Comparison of ENCODE assay signal across 36 cellular contexts in the genomic region with DNA sequence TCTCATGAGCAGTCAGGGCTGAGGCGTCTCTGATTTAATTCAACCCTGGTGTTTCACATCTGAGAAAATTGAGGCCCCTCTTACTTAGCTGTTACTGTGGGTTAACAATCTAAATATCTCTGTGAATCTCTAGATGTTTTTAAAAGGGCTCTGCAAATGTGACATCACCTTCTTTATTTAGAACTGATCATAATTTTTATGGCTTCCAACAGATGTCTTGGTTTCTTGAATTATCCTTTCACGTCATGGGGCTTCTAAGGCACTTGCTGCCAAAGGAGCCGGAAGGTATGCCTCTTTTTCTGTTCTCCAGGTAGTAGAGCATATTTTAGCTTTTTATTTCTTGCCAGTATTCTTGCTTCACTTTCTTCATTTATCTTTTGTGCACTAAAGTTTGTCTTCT.
"Had no signal": no experiment of that assay in that cellular context is flagged by ENCODE, and none has a peak within 500 bp of the region (broad histone marks: within the 10 kb centered on the region; RNA-seq: fewer than 3 reads in every experiment).

No MANE protein-coding gene starts in this region.

- H3K4me3 Mint-ChIP-seq: activated B cell treated with CpG ODN at 0.5 μM for 24 hours; activated CD8-positive, alpha-beta T cell treated with anti-CD3 and anti-CD28 coated beads for 36 hours; activated naive CD4-positive, alpha-beta T cell treated with anti-CD3 and anti-CD28 coated beads for 36 hours; activated naive CD4-positive, alpha-beta T cell treated with anti-CD3 and anti-CD28 coated beads, Interleukin-2, amount 50 U/mL, for 24 hours; activated naive CD8-positive, alpha-beta T cell treated with anti-CD3 and anti-CD28 coated beads for 36 hours; activated naive CD8-positive, alpha-beta T cell treated with anti-CD3 and anti-CD28 coated beads, Interleukin-2, amount 50 U/mL, for 24 hours; activated T-helper 1 cell treated with anti-CD3 and anti-CD28 coated beads, Interleukin-12 subunit alpha, Interleukin-12 subunit beta, Interleukin-2, Interleukin-4 antibody, amounts not matched to agents 30 ng/mL and 10 ng/mL and 1 ng/mL, durations not matched to agents 14 hours and 24 hours and 36 hours; effector memory CD8-positive, alpha-beta T cell; T-helper 17 cell; T-helper 2 cell treated with Interferon-gamma antibody and Interleukin-4, amounts not matched to agents 5 μg/mL and 100 μg/mL, for 36 hours had no signal

- ATAC-seq: activated CD4-positive, CD25-positive, alpha-beta regulatory T cell treated with anti-CD3 and anti-CD28 coated beads, Interleukin-2, amount 50 U/mL, for 24 hours; activated CD8-positive, alpha-beta T cell treated with anti-CD3 and anti-CD28 coated beads for 36 hours; activated naive CD8-positive, alpha-beta T cell treated with anti-CD3 and anti-CD28 coated beads, Interleukin-2, amount 50 U/mL, for 24 hours; body of pancreas; effector memory CD8-positive, alpha-beta T cell; foreskin keratinocyte; gastrocnemius medialis; heart left ventricle; T-helper 17 cell had no signal

- H3K36me3 ChIP-seq: adrenal gland, esophagus squamous epithelium, gastrocnemius medialis, heart left ventricle, WERI-Rb-1 had no signal

- H3K4me1 ChIP-seq: adrenal gland, body of pancreas, esophagus squamous epithelium, foreskin keratinocyte, heart left ventricle had no signal

- H3K9me3 ChIP-seq: body of pancreas, esophagus squamous epithelium, gastrocnemius medialis, heart left ventricle had no signal

- H3K27ac ChIP-seq: adrenal gland, body of pancreas, epithelial cell of prostate, esophagus squamous epithelium, foreskin keratinocyte, gastrocnemius medialis, heart left ventricle, WERI-Rb-1 had no signal

- H3K27ac Mint-ChIP-seq: activated B cell treated with CpG ODN at 0.5 μM for 24 hours; activated CD8-positive, alpha-beta T cell treated with anti-CD3 and anti-CD28 coated beads for 36 hours; activated naive CD4-positive, alpha-beta T cell treated with anti-CD3 and anti-CD28 coated beads for 36 hours; activated naive CD4-positive, alpha-beta T cell treated with anti-CD3 and anti-CD28 coated beads, Interleukin-2, amount 50 U/mL, for 24 hours; activated naive CD8-positive, alpha-beta T cell treated with anti-CD3 and anti-CD28 coated beads for 36 hours; activated naive CD8-positive, alpha-beta T cell treated with anti-CD3 and anti-CD28 coated beads, Interleukin-2, amount 50 U/mL, for 24 hours; activated T-helper 1 cell treated with anti-CD3 and anti-CD28 coated beads, Interleukin-12 subunit alpha, Interleukin-12 subunit beta, Interleukin-2, Interleukin-4 antibody, amounts not matched to agents 30 ng/mL and 10 ng/mL and 1 ng/mL, durations not matched to agents 14 hours and 24 hours and 36 hours; activated T-helper 2 cell treated with anti-CD3 and anti-CD28 coated beads, Interferon-gamma antibody, Interleukin-2, Interleukin-4, amounts not matched to agents 10 μg/mL and 5 μg/mL and 100 μg/mL, durations not matched to agents 14 hours and 24 hours and 36 hours; effector memory CD8-positive, alpha-beta T cell; T-helper 17 cell; T-helper 2 cell treated with Interferon-gamma antibody and Interleukin-4, amounts not matched to agents 5 μg/mL and 100 μg/mL, for 36 hours had no signal

- DNase-seq: activated B cell treated with CpG ODN at 0.5 μM for 24 hours; activated CD4-positive, alpha-beta T cell treated with anti-CD3 and anti-CD28 coated beads for 48 hours; activated CD4-positive, alpha-beta T cell treated with anti-CD3 and anti-CD28 coated beads, Interleukin-2, amount 50 U/mL, for 1 hour; activated CD4-positive, alpha-beta T cell treated with anti-CD3 and anti-CD28 coated beads, Interleukin-2, amount 50 U/mL, for 48 hours; activated CD8-positive, alpha-beta memory T cell treated with anti-CD3 and anti-CD28 coated beads for 24 hours; activated CD8-positive, alpha-beta T cell treated with anti-CD3 and anti-CD28 coated beads for 36 hours; activated effector memory CD4-positive, alpha-beta T cell treated with anti-CD3 and anti-CD28 coated beads, Interleukin-2, amount 50 U/mL, for 16 hours; activated naive CD4-positive, alpha-beta T cell treated with anti-CD3 and anti-CD28 coated beads for 36 hours; activated naive CD8-positive, alpha-beta T cell treated with anti-CD3 and anti-CD28 coated beads for 36 hours; activated naive CD8-positive, alpha-beta T cell treated with anti-CD3 and anti-CD28 coated beads, Interleukin-2, amount 50 U/mL, for 24 hours; activated T-cell treated with anti-CD3 and anti-CD28 coated beads, Interleukin-2, amount 50 U/mL, for 1 hour; activated T-cell treated with anti-CD3 and anti-CD28 coated beads, Interleukin-2, amount 50 U/mL, for 48 hours; adrenal gland; amygdala; aorta; body of pancreas; caudate nucleus; cortex of kidney; dermis blood vessel endothelial cell; effector CD4-positive, alpha-beta T cell; effector memory CD8-positive, alpha-beta T cell; esophagus squamous epithelium; foreskin keratinocyte; gastrocnemius medialis; glutamatergic neuron; heart left ventricle; T-helper 1 cell; T-helper 17 cell; T1000; WERI-Rb-1 had no signal

- H3K9me3 Mint-ChIP-seq: activated B cell treated with CpG ODN at 0.5 μM for 24 hours; activated CD8-positive, alpha-beta T cell treated with anti-CD3 and anti-CD28 coated beads for 36 hours; activated naive CD4-positive, alpha-beta T cell treated with anti-CD3 and anti-CD28 coated beads for 36 hours; activated naive CD4-positive, alpha-beta T cell treated with anti-CD3 and anti-CD28 coated beads, Interleukin-2, amount 50 U/mL, for 24 hours; activated naive CD8-positive, alpha-beta T cell treated with anti-CD3 and anti-CD28 coated beads for 36 hours; activated naive CD8-positive, alpha-beta T cell treated with anti-CD3 and anti-CD28 coated beads, Interleukin-2, amount 50 U/mL, for 24 hours; activated T-helper 1 cell treated with anti-CD3 and anti-CD28 coated beads, Interleukin-12 subunit alpha, Interleukin-12 subunit beta, Interleukin-2, Interleukin-4 antibody, amounts not matched to agents 30 ng/mL and 10 ng/mL and 1 ng/mL, durations not matched to agents 14 hours and 24 hours and 36 hours; activated T-helper 2 cell treated with anti-CD3 and anti-CD28 coated beads, Interferon-gamma antibody, Interleukin-2, Interleukin-4, amounts not matched to agents 10 μg/mL and 5 μg/mL and 100 μg/mL, durations not matched to agents 14 hours and 24 hours and 36 hours; effector memory CD8-positive, alpha-beta T cell; T-helper 2 cell treated with Interferon-gamma antibody and Interleukin-4, amounts not matched to agents 5 μg/mL and 100 μg/mL, for 36 hours had no signal

- H3K27me3 ChIP-seq: adrenal gland, body of pancreas, esophagus squamous epithelium, foreskin keratinocyte, gastrocnemius medialis, heart left ventricle had no signal

- H3K4me3 ChIP-seq: adrenal gland, body of pancreas, esophagus squamous epithelium, gastrocnemius medialis, heart left ventricle had no signal

- H3K4me1 Mint-ChIP-seq: activated B cell treated with CpG ODN at 0.5 μM for 24 hours; activated naive CD4-positive, alpha-beta T cell treated with anti-CD3 and anti-CD28 coated beads, Interleukin-2, amount 50 U/mL, for 24 hours; activated naive CD8-positive, alpha-beta T cell treated with anti-CD3 and anti-CD28 coated beads for 36 hours; activated naive CD8-positive, alpha-beta T cell treated with anti-CD3 and anti-CD28 coated beads, Interleukin-2, amount 50 U/mL, for 24 hours; T-helper 17 cell had no signal

- H3K27me3 Mint-ChIP-seq: activated B cell treated with CpG ODN at 0.5 μM for 24 hours; activated CD8-positive, alpha-beta T cell treated with anti-CD3 and anti-CD28 coated beads for 36 hours; activated naive CD4-positive, alpha-beta T cell treated with anti-CD3 and anti-CD28 coated beads, Interleukin-2, amount 50 U/mL, for 24 hours; activated naive CD8-positive, alpha-beta T cell treated with anti-CD3 and anti-CD28 coated beads for 36 hours; activated naive CD8-positive, alpha-beta T cell treated with anti-CD3 and anti-CD28 coated beads, Interleukin-2, amount 50 U/mL, for 24 hours; T-helper 17 cell had no signal
